In the genomic region with DNA sequence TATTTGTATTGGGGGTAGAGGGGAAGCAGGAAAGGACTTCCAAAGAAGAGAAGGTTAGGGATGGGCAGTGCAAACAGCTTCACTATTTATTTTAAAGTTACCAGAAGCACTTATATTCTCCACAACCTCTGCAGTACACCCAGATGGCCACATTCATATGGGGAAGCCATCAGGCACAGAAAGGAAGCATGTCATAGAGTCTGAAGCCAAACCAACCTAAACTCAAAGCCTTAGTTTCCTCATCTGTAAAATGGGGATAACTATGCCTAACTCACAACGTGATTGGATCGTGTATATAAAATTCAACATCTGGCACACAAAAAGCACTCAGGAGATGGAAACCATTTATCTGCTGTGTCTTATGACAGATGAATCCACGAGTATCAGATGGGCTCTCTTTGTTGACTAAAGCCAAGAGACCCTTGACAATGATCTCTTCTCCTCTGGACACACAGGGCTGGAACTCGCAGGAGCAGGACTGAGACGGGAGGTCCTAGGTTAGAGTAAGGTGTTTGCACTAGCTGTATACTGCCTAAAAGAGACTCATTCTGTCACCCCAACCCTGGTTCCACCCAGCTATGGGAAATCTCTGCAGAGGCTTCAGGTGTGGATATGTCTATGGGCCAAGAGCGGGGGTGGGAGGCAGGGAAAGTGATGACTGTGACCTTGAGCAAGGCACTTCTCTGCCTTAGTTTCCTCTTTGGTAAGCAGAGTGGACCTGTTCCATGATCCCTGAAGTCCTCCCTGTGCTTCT, we compare ENCODE assay signal across 8 cellular contexts. TPM values are rescaled to one million over a fixed set of nuclear protein-coding genes. Genes with fewer than 3 reads are reported as not detected.
DNase-seq lines count a peak whose midpoint lies in the region; ATAC-seq and TF ChIP-seq lines count a peak whose summit lies in the region.

No MANE protein-coding gene starts in this region.

- H3K4me3 ChIP-seq in AG10803 (ENCODE audit: low read length), result peak overlapping the region; percentile 72

- CTCF ChIA-PET in GM10248 (lab: Yijun Ruan, JAX), result interaction anchor here (1.2 to 3.4 kb wide), 3 partner anchors 26 to 93 kb away, joined by 3 to 9 read pairs (median 3); no protein-coding TSS in a partner anchor

- POLR2A ChIA-PET in GM10248 (lab: Yijun Ruan, JAX), result no interaction called here

- TF ChIP-seq CTCF in AG10803 (conservative IDR thresholded peaks at IDR 0.05; ENCODE audit: low read length) (peak; percentile 27; the same call in 1 of the 2 replicates), GM10248 (IDR thresholded peaks at IDR 0.05; ENCODE audit: control extremely low read depth, extremely low read depth, low read depth, missing control alignments) (no peak)

- DNase-seq in AG10803 (ENCODE audit: low read depth) (peak; percentile 15), RPMI7951 (ENCODE audit: low read depth) (peak; percentile 36), hepatic stellate cell (ENCODE audit: low spot score) (peak; percentile 27), GM10248 (ENCODE audit: extremely low spot score) (no peak), iPS-NIHi7 (ENCODE audit: extremely low spot score) (no peak)
- DNase-seq in central memory CD4-positive, alpha-beta T cell, result no peak

- peak; percentile 38 for ATAC-seq in GM19467 (IDR thresholded peaks at IDR 0.05; ENCODE audit: unreplicated experiment)
- ATAC-seq in GM21423 (IDR thresholded peaks at IDR 0.05; ENCODE audit: unreplicated experiment), result no peak

RNA-seq across cellular contexts. Expression of a gene that starts 1.8 kb away (rescaled TPM):
- total RNA-seq in RPMI7951 (2014; rRNA removed; shearing (Covaris generic)), result 4.1 and 6.4 TPM in 2 replicates

RNA-seq across cellular contexts. Expression of a gene that starts 56.4 kb away (rescaled TPM):
- 11.4 and 15.8 TPM in 2 replicates for total RNA-seq in RPMI7951 (2014; rRNA removed; shearing (Covaris generic))

Comparison
In these comparisons a context has a peak if more than half of its experiments do, and no peak if none do; other contexts are left out.
1. DNase-seq: peak in AG10803 (single experiment), RPMI7951 (single experiment) and hepatic stellate cell (single experiment); none in GM10248 (single experiment), central memory CD4-positive, alpha-beta T cell (single experiment) and iPS-NIHi7 (single experiment).